ENCODE assay signal across 1 cellular context in genomic region chr4:185781555-185782215, GRCh38.
TF ChIP-seq lines count a peak whose summit lies in the region.

No MANE protein-coding gene starts in this region.

TF ChIP-seq in H1, 55 proteins besides CTCF, POLR2A, EP300 and RAD21:
- TF ChIP-seq EZH2 (IDR thresholded peaks at IDR 0.05; ENCODE audit: low read depth, low read length, severe bottlenecking) (no peak), E2F6 (IDR thresholded peaks at IDR 0.05) (no peak), RNF2 (IDR thresholded peaks at IDR 0.05; ENCODE audit: borderline replicate concordance, low read depth, low read length, missing control alignments, poor library complexity, severe bottlenecking) (no peak), GABPA (IDR thresholded peaks at IDR 0.05; ENCODE audit: borderline replicate concordance, insufficient read depth, low read length) (no peak)
TF ChIP-seq in H1: peak in this region for 0.
